In genomic region chr10:72665925-72666324, GRCh38 we compare ENCODE assay signal across 23 cellular contexts. TPM values are rescaled to one million over a fixed set of nuclear protein-coding genes. Genes with fewer than 3 reads are reported as not detected.
DNase-seq lines count a peak whose midpoint lies in the region; ATAC-seq and TF ChIP-seq lines count a peak whose summit lies in the region.
"Had no signal": no experiment of that assay in that cellular context is flagged by ENCODE, and none has a peak within 500 bp of the region (broad histone marks: within the 10 kb centered on the region; RNA-seq: fewer than 3 reads in every experiment).

No MANE protein-coding gene starts in this region.

- H3K27ac Mint-ChIP-seq in MCF 10A (ENCODE audit: low read depth, unreplicated experiment), result no peak overlapping the region
- H3K27ac Mint-ChIP-seq in natural killer cell treated with Interleukin-12 subunit alpha and Interleukin-12 subunit beta and Interleukin-15 and Interleukin-18, amount 100 ng/mL, for 72 hours, result no peak overlapping the region
- H3K27ac Mint-ChIP-seq in effector memory CD8-positive, alpha-beta T cell, result no peak overlapping the region
- H3K27ac Mint-ChIP-seq: activated T-helper 2 cell treated with anti-CD3 and anti-CD28 coated beads, Interferon-gamma antibody, Interleukin-2, Interleukin-4, amounts not matched to agents 10 μg/mL and 5 μg/mL and 100 μg/mL, durations not matched to agents 14 hours and 24 hours and 36 hours; H9; nephron progenitor cell; stimulated activated memory B cell treated with anti-CD40 and anti-IgM and Interleukin-4, amounts not matched to agents 10 μg/mL and 1 μg/mL and 100 μg/mL, for 72 hours; T-helper 1 cell treated with Interleukin-12 subunit alpha and Interleukin-12 subunit beta and Interleukin-4 antibody, amounts not matched to agents 30 μg/mL and 1 μg/mL, for 36 hours had no signal

- H2AFZ ChIP-seq in PC-3 (ENCODE audit: low read length), result no peak overlapping the region
- no peak overlapping the region for H2AFZ ChIP-seq in fibroblast of lung (ENCODE audit: low read length)

- H3K79me2 ChIP-seq in PC-3 (ENCODE audit: low read length) (no peaks in the 10 kb centered on the region), fibroblast of lung (ENCODE audit: control insufficient read depth, insufficient read depth, low read length) (no peaks in the 10 kb centered on the region)

- no peaks in the 10 kb centered on the region for H3K36me3 Mint-ChIP-seq in MCF 10A (ENCODE audit: insufficient read depth, unreplicated experiment)
- H3K36me3 Mint-ChIP-seq in natural killer cell treated with Interleukin-12 subunit alpha and Interleukin-12 subunit beta and Interleukin-15 and Interleukin-18, amount 100 ng/mL, for 72 hours, result no peaks in the 10 kb centered on the region
- H3K36me3 Mint-ChIP-seq in effector memory CD8-positive, alpha-beta T cell (ENCODE audit: insufficient read depth), result no peaks in the 10 kb centered on the region
- H3K36me3 Mint-ChIP-seq: stimulated activated memory B cell treated with anti-CD40 and anti-IgM and Interleukin-4, amounts not matched to agents 10 μg/mL and 1 μg/mL and 100 μg/mL, for 72 hours had no signal

- no peak overlapping the region for H3K4me2 ChIP-seq in PC-3 (ENCODE audit: low read length)
- H3K4me2 ChIP-seq in fibroblast of lung (ENCODE audit: extremely low read depth, insufficient read depth, low read length), result no peak overlapping the region

- no TSS peak for BruUV-seq in MCF 10A (replicated peaks; lab: Mats Ljungman, UMichigan)
- BruUV-seq in PC-3 (replicated peaks; lab: Mats Ljungman, UMichigan), result no TSS peak

- no peaks in the 10 kb centered on the region for H3K27me3 ChIP-seq in breast epithelium
- no peaks in the 10 kb centered on the region for H3K27me3 ChIP-seq in PC-3 (ENCODE audit: low read length)
- no peaks in the 10 kb centered on the region for H3K27me3 ChIP-seq in fibroblast of lung (ENCODE audit: control insufficient read depth, insufficient read depth, low read length)
- H3K27me3 ChIP-seq: upper lobe of right lung had no signal

- H3K36me3 ChIP-seq in breast epithelium (no peaks in the 10 kb centered on the region), PC-3 (ENCODE audit: low read depth, low read length) (no peaks in the 10 kb centered on the region), fibroblast of lung (ENCODE audit: control insufficient read depth, insufficient read depth, low read length) (no peaks in the 10 kb centered on the region)
- H3K36me3 ChIP-seq: upper lobe of right lung had no signal

- no peaks in the 10 kb centered on the region for H3F3A ChIP-seq in PC-3 (ENCODE audit: low read length, unreplicated experiment)

- no peak overlapping the region for H3K4me3 Mint-ChIP-seq in MCF 10A (ENCODE audit: unreplicated experiment)
- no peak overlapping the region for H3K4me3 Mint-ChIP-seq in natural killer cell treated with Interleukin-12 subunit alpha and Interleukin-12 subunit beta and Interleukin-15 and Interleukin-18, amount 100 ng/mL, for 72 hours
- H3K4me3 Mint-ChIP-seq in effector memory CD8-positive, alpha-beta T cell, result no peak overlapping the region
- H3K4me3 Mint-ChIP-seq: H9; nephron progenitor cell; stimulated activated memory B cell treated with anti-CD40 and anti-IgM and Interleukin-4, amounts not matched to agents 10 μg/mL and 1 μg/mL and 100 μg/mL, for 72 hours; T-helper 1 cell treated with Interleukin-12 subunit alpha and Interleukin-12 subunit beta and Interleukin-4 antibody, amounts not matched to agents 30 μg/mL and 1 μg/mL, for 36 hours had no signal

- no peaks in the 10 kb centered on the region for H3K9me3 ChIP-seq in breast epithelium
- H3K9me3 ChIP-seq in PC-3 (ENCODE audit: low read length), result no peaks in the 10 kb centered on the region
- no peaks in the 10 kb centered on the region for H3K9me3 ChIP-seq in fibroblast of lung (ENCODE audit: control insufficient read depth, insufficient read depth, low read depth, low read length)
- H3K9me3 ChIP-seq: psoas muscle, upper lobe of right lung had no signal

- intact Hi-C loops in MCF 10A (cut with micrococcal nuclease) (no loop called here), breast epithelium (cut with DNase I; ENCODE audit: low total_unique reads) (no loop called here), PC-3 (cut with micrococcal nuclease) (no loop called here)

- CTCF ChIA-PET in MCF 10A (lab: Yijun Ruan, JAX) (interaction anchor here (0.5 kb wide), 1 partner anchor 35 kb away, joined by 3 read pairs; no protein-coding TSS in a partner anchor), PC-3 (lab: Charles Lee) (no interaction called here)

- DNase-seq in MCF 10A (ENCODE audit: unreplicated experiment) (peak; percentile 8), breast epithelium (ENCODE audit: low spot score in 2 of 2) (no peak), PC-3 (peak; percentile 57), fibroblast of lung (ENCODE audit: low read depth in 2 of 2) (peak; percentile 38 to 42), DMS 273 treated with DMSO at 0.1 percent for 48 hours (lab: John Stamatoyannopoulos, UW) (no peak)
- no peak for DNase-seq in natural killer cell treated with Interleukin-12 subunit alpha and Interleukin-12 subunit beta and Interleukin-15 and Interleukin-18, amount 100 ng/mL, for 72 hours (ENCODE audit: low spot score)
- no peak for DNase-seq in effector memory CD8-positive, alpha-beta T cell
- DNase-seq: 8988T; activated CD4-positive, CD25-positive, alpha-beta regulatory T cell; amniotic stem cell; GDM1; glutamatergic neuron; H9; islet precursor cell; mesendoderm; nephron progenitor cell; psoas muscle; upper lobe of right lung had no signal

- ATAC-seq in PC-3 (peak; percentile 63), HG02571 (IDR thresholded peaks at IDR 0.05; ENCODE audit: unreplicated experiment) (no peak)
- no peak for ATAC-seq in natural killer cell treated with Interleukin-12 subunit alpha and Interleukin-12 subunit beta and Interleukin-15 and Interleukin-18, amount 100 ng/mL, for 72 hours
- ATAC-seq in effector memory CD8-positive, alpha-beta T cell (replicated peaks), result no peak
- ATAC-seq: psoas muscle; Right ventricle myocardium inferior; stimulated activated memory B cell treated with anti-CD40 and anti-IgM and Interleukin-4, amounts not matched to agents 10 μg/mL and 1 μg/mL and 100 μg/mL, for 72 hours; upper lobe of right lung had no signal

- TF ChIP-seq CTCF in MCF 10A (IDR thresholded peaks at IDR 0.05; ENCODE audit: unreplicated experiment), result no peak
- TF ChIP-seq CTCF in breast epithelium (IDR thresholded peaks at IDR 0.05), result no peak
- TF ChIP-seq CTCF in PC-3 (conservative IDR thresholded peaks at IDR 0.05; ENCODE audit: low read depth, low read length), result no peak
- TF ChIP-seq CTCF in fibroblast of lung (conservative IDR thresholded peaks at IDR 0.05 in 1 of 2, IDR thresholded peaks at IDR 0.05 in 1 of 2; ENCODE audit: low read depth in 1 of 2, low read length in 2 of 2), result no peak

- H4K20me1 ChIP-seq in PC-3 (ENCODE audit: low read length) (no peaks in the 10 kb centered on the region), fibroblast of lung (ENCODE audit: control insufficient read depth, extremely low read depth, insufficient read depth, low read length) (no peaks in the 10 kb centered on the region)

- H3K9ac ChIP-seq in PC-3 (ENCODE audit: low read length) (no peak overlapping the region), fibroblast of lung (ENCODE audit: insufficient read depth, low read length) (no peak overlapping the region)

- H3K9me3 Mint-ChIP-seq in MCF 10A (ENCODE audit: unreplicated experiment), result no peaks in the 10 kb centered on the region
- H3K9me3 Mint-ChIP-seq in natural killer cell treated with Interleukin-12 subunit alpha and Interleukin-12 subunit beta and Interleukin-15 and Interleukin-18, amount 100 ng/mL, for 72 hours, result no peaks in the 10 kb centered on the region
- H3K9me3 Mint-ChIP-seq in effector memory CD8-positive, alpha-beta T cell, result no peaks in the 10 kb centered on the region
- H3K9me3 Mint-ChIP-seq: activated T-helper 2 cell treated with anti-CD3 and anti-CD28 coated beads, Interferon-gamma antibody, Interleukin-2, Interleukin-4, amounts not matched to agents 10 μg/mL and 5 μg/mL and 100 μg/mL, durations not matched to agents 14 hours and 24 hours and 36 hours; H9; nephron progenitor cell; stimulated activated memory B cell treated with anti-CD40 and anti-IgM and Interleukin-4, amounts not matched to agents 10 μg/mL and 1 μg/mL and 100 μg/mL, for 72 hours; T-helper 1 cell treated with Interleukin-12 subunit alpha and Interleukin-12 subunit beta and Interleukin-4 antibody, amounts not matched to agents 30 μg/mL and 1 μg/mL, for 36 hours had no signal

- no peak overlapping the region for H3K4me3 ChIP-seq in breast epithelium
- no peak overlapping the region for H3K4me3 ChIP-seq in PC-3 (ENCODE audit: low read length)
- H3K4me3 ChIP-seq in fibroblast of lung (replicated peaks in 1 of 4; ENCODE audit: control extremely low read depth in 1 of 4, insufficient read depth in 1 of 4, low read depth in 3 of 4, low read length in 4 of 4), result no peak overlapping the region
- H3K4me3 ChIP-seq: psoas muscle, upper lobe of right lung had no signal

- H3K27ac ChIP-seq in breast epithelium (no peak overlapping the region), PC-3 (ENCODE audit: low read length) (no peak overlapping the region), fibroblast of lung (ENCODE audit: insufficient read depth, low read length) (no peak overlapping the region)
- H3K27ac ChIP-seq: psoas muscle, upper lobe of right lung had no signal

- no peaks in the 10 kb centered on the region for H3K4me1 Mint-ChIP-seq in MCF 10A (ENCODE audit: insufficient read depth, unreplicated experiment)
- H3K4me1 Mint-ChIP-seq in natural killer cell treated with Interleukin-12 subunit alpha and Interleukin-12 subunit beta and Interleukin-15 and Interleukin-18, amount 100 ng/mL, for 72 hours (ENCODE audit: low read depth in 2 of 2), result no peaks in the 10 kb centered on the region
- no peaks in the 10 kb centered on the region for H3K4me1 Mint-ChIP-seq in effector memory CD8-positive, alpha-beta T cell (ENCODE audit: low read depth in 2 of 2)
- H3K4me1 Mint-ChIP-seq: H9; nephron progenitor cell; stimulated activated memory B cell treated with anti-CD40 and anti-IgM and Interleukin-4, amounts not matched to agents 10 μg/mL and 1 μg/mL and 100 μg/mL, for 72 hours had no signal

- H3K27me3 Mint-ChIP-seq in MCF 10A (ENCODE audit: insufficient read depth, unreplicated experiment), result no peaks in the 10 kb centered on the region
- H3K27me3 Mint-ChIP-seq in natural killer cell treated with Interleukin-12 subunit alpha and Interleukin-12 subunit beta and Interleukin-15 and Interleukin-18, amount 100 ng/mL, for 72 hours, result peaks cover 5 to 7% of the 10 kb centered on the region in 2 donors
- H3K27me3 Mint-ChIP-seq in effector memory CD8-positive, alpha-beta T cell, result peaks cover 0 to 5% of the 10 kb centered on the region in 2 donors
- H3K27me3 Mint-ChIP-seq: stimulated activated memory B cell treated with anti-CD40 and anti-IgM and Interleukin-4, amounts not matched to agents 10 μg/mL and 1 μg/mL and 100 μg/mL, for 72 hours had no signal

- TF ChIP-seq POLR2A in breast epithelium (IDR thresholded peaks at IDR 0.05), result no peak

- POLR2A ChIA-PET in MCF 10A (lab: Yijun Ruan, JAX) (interaction anchor here (1.1 to 1.3 kb wide), 2 partner anchors 10 to 175 kb away, joined by 3 read pairs; no protein-coding TSS in a partner anchor), PC-3 (lab: Charles Lee; ENCODE audit: unreplicated experiment) (no interaction called here)

- no peaks in the 10 kb centered on the region for H3K9me2 ChIP-seq in PC-3 (replicated peaks; ENCODE audit: low read length)

- H3K4me1 ChIP-seq in breast epithelium (no peaks in the 10 kb centered on the region), PC-3 (ENCODE audit: insufficient read depth, low read length) (0 out of 2 replicates have a peak, but pooled peaks cover 3% of the 10 kb centered on the region), fibroblast of lung (ENCODE audit: control insufficient read depth, extremely low read depth, insufficient read depth, low read length) (no peaks in the 10 kb centered on the region)
- H3K4me1 ChIP-seq: psoas muscle, upper lobe of right lung had no signal

RNA-seq across cellular contexts. Expression of gene MCU, which starts 26.0 kb away (rescaled TPM):
- total RNA-seq in MCF 10A (2022), result 14.0 and 19.2 TPM in 2 replicates
- total RNA-seq in breast epithelium, result 10 to 100 TPM; 11.7 to 27.4 (median 20.6) TPM
- 16.4 and 21.5 TPM in 2 replicates for total RNA-seq in PC-3 (2014; rRNA removed)
- 20.0 and 40.5 TPM in 2 replicates for total RNA-seq in fibroblast of lung
- 63.2 and 77.1 TPM in 2 replicates for polyA plus RNA-seq in fibroblast of lung
- polyA plus RNA-seq in fibroblast of lung (2012), result 29.8 and 33.9 TPM in 2 replicates
- polyA minus RNA-seq in fibroblast of lung (ENCODE audit: low replicate concordance), result 36.5 and 76.0 TPM in 2 replicates
- 10 to 100 TPM; 11.6 to 18.7 TPM for total RNA-seq in natural killer cell treated with Interleukin-12 subunit alpha and Interleukin-12 subunit beta and Interleukin-15 and Interleukin-18, amount 100 ng/mL, for 72 hours

RNA-seq across cellular contexts. Expression of gene MICU1, which starts 40.0 kb away (rescaled TPM):
- total RNA-seq in MCF 10A (2022) (25.5 and 34.8 TPM in 2 replicates), breast epithelium (10 to 100 TPM; 27.2 to 44.3 (median 33.9) TPM), PC-3 (2014; rRNA removed) (19.8 and 24.9 TPM in 2 replicates), fibroblast of lung (52.1 and 83.2 TPM in 2 replicates)
- polyA plus RNA-seq in fibroblast of lung, result 83.3 and 86.5 TPM in 2 replicates
- polyA plus RNA-seq in fibroblast of lung (2012), result 67.0 and 67.7 TPM in 2 replicates
- polyA minus RNA-seq in fibroblast of lung (ENCODE audit: low replicate concordance), result 50.3 and 52.3 TPM in 2 replicates
- total RNA-seq in natural killer cell treated with Interleukin-12 subunit alpha and Interleukin-12 subunit beta and Interleukin-15 and Interleukin-18, amount 100 ng/mL, for 72 hours, result 10 to 100 TPM; 40.8 to 43.0 TPM

Comparison
In these comparisons a context has a peak if more than half of its experiments do, and no peak if none do; other contexts are left out.
1. DNase-seq: peak in MCF 10A (single experiment), PC-3 (single experiment) and fibroblast of lung (2 of 2); none in breast epithelium (0 of 2), natural killer cell treated with Interleukin-12 subunit alpha and Interleukin-12 subunit beta and Interleukin-15 and Interleukin-18, amount 100 ng/mL, for 72 hours (single experiment), DMS 273 treated with DMSO at 0.1 percent for 48 hours (single experiment) and effector memory CD8-positive, alpha-beta T cell (0 of 3).